ENCODE assay signal across 1 cellular context in genomic region chr3:185089751-185090150, GRCh38.
TF ChIP-seq lines count a peak whose summit lies in the region.

No MANE protein-coding gene starts in this region.

TF ChIP-seq in HCT116, 20 proteins besides CTCF, POLR2A, EP300 and RAD21 (continued from another document):
- TF ChIP-seq ZBTB33 (IDR thresholded peaks at IDR 0.05; ENCODE audit: extremely low read depth, insufficient replicate concordance, low read length) (no peak), EZH2phosphoT487 (IDR thresholded peaks at IDR 0.05; ENCODE audit: borderline replicate concordance) (no peak), ELF1 (IDR thresholded peaks at IDR 0.05; ENCODE audit: borderline replicate concordance, low read depth) (no peak), CBX3 (IDR thresholded peaks at IDR 0.05; ENCODE audit: low read depth) (no peak), SP1 (IDR thresholded peaks at IDR 0.05; ENCODE audit: low read depth) (no peak), SIN3A (IDR thresholded peaks at IDR 0.05; ENCODE audit: low read depth) (no peak), REST (IDR thresholded peaks at IDR 0.05; ENCODE audit: low read depth) (no peak), FOSL1 (IDR thresholded peaks at IDR 0.05; ENCODE audit: low read depth) (no peak), CEBPB (IDR thresholded peaks at IDR 0.05; ENCODE audit: low read depth) (no peak), ZNF274 (IDR thresholded peaks at IDR 0.05; ENCODE audit: low read depth, low read length) (no peak), YY1 (IDR thresholded peaks at IDR 0.05; ENCODE audit: extremely low read depth, insufficient replicate concordance, low read depth, low read length) (no peak)
TF ChIP-seq in HCT116: peak in this region for 0.
